ENCODE assay signal across 30 cellular contexts in genomic region chr5:1998716-1999317, GRCh38.
"Had no signal": no experiment of that assay in that cellular context is flagged by ENCODE, and none has a peak within 500 bp of the region (broad histone marks: within the 10 kb centered on the region; RNA-seq: fewer than 3 reads in every experiment).

No MANE protein-coding gene starts in this region.

- ATAC-seq: activated CD4-positive, CD25-positive, alpha-beta regulatory T cell treated with anti-CD3 and anti-CD28 coated beads, Interleukin-2, amount 50 U/mL, for 24 hours; effector memory CD8-positive, alpha-beta T cell; left lobe of liver; stimulated activated effector memory CD8-positive, alpha-beta T cell treated with anti-CD3 and anti-CD28 coated beads, Interleukin-12 subunit alpha, Interleukin-12 subunit beta, amount 100 ng/mL, for 72 hours had no signal

- H3K4me1 Mint-ChIP-seq: activated naive CD8-positive, alpha-beta T cell treated with anti-CD3 and anti-CD28 coated beads for 36 hours; brain; nephron; stimulated activated effector memory CD8-positive, alpha-beta T cell treated with anti-CD3 and anti-CD28 coated beads, Interleukin-12 subunit alpha, Interleukin-12 subunit beta, amount 100 ng/mL, for 72 hours had no signal

- H3K27me3 ChIP-seq: adrenal gland, ascending aorta, upper lobe of left lung had no signal

- H3K27ac ChIP-seq: adrenal gland, ascending aorta, sigmoid colon, upper lobe of left lung, WERI-Rb-1 had no signal

- H3K4me1 ChIP-seq: adrenal gland, ascending aorta, sigmoid colon, upper lobe of left lung had no signal

- DNase-seq: activated CD4-positive, alpha-beta memory T cell treated with anti-CD3 and anti-CD28 coated beads for 36 hours; activated CD4-positive, alpha-beta T cell treated with anti-CD3 and anti-CD28 coated beads for 48 hours; activated CD8-positive, alpha-beta memory T cell treated with anti-CD3 and anti-CD28 coated beads, Interleukin-2, amount 50 U/mL, for 4 hours; activated naive CD4-positive, alpha-beta T cell; activated naive CD8-positive, alpha-beta T cell treated with anti-CD3 and anti-CD28 coated beads for 36 hours; activated T-cell treated with anti-CD3 and anti-CD28 coated beads, Interleukin-2, amount 50 U/mL, for 24 hours; adrenal gland; caudate nucleus; cortex of kidney; effector memory CD8-positive, alpha-beta T cell; foreskin melanocyte; kidney glomerular epithelial cell; retina; sigmoid colon; small intestine; stimulated activated CD4-positive, alpha-beta T cell treated with anti-CD3 and anti-CD28 coated beads, Interleukin-4, amount 100 ng/mL, for 24 hours; SW 1271; T-helper 9 cell; upper lobe of left lung; WERI-Rb-1 had no signal

- H3K36me3 Mint-ChIP-seq: activated CD4-positive, alpha-beta memory T cell treated with anti-CD3 and anti-CD28 coated beads for 36 hours; activated naive CD8-positive, alpha-beta T cell treated with anti-CD3 and anti-CD28 coated beads for 36 hours; brain; stimulated activated effector memory CD8-positive, alpha-beta T cell treated with anti-CD3 and anti-CD28 coated beads, Interleukin-12 subunit alpha, Interleukin-12 subunit beta, amount 100 ng/mL, for 72 hours had no signal

- H3K9me3 ChIP-seq: adrenal gland, ascending aorta, sigmoid colon, upper lobe of left lung had no signal

- H3K27ac Mint-ChIP-seq: activated CD4-positive, alpha-beta memory T cell treated with anti-CD3 and anti-CD28 coated beads for 36 hours; activated naive CD8-positive, alpha-beta T cell treated with anti-CD3 and anti-CD28 coated beads for 36 hours; activated T-cell treated with anti-CD3 and anti-CD28 coated beads, Interleukin-2, amount 50 U/mL, for 24 hours; activated T-helper 2 cell treated with anti-CD3 and anti-CD28 coated beads, Interferon-gamma antibody, Interleukin-2, Interleukin-4, amounts not matched to agents 10 μg/mL and 5 μg/mL and 100 μg/mL, durations not matched to agents 14 hours and 24 hours and 36 hours; brain; effector memory CD8-positive, alpha-beta T cell; nephron; progenitor cell of endocrine pancreas; stimulated activated effector memory CD8-positive, alpha-beta T cell treated with anti-CD3 and anti-CD28 coated beads, Interleukin-12 subunit alpha, Interleukin-12 subunit beta, amount 100 ng/mL, for 72 hours; stimulated activated naive CD8-positive, alpha-beta T cell treated with anti-CD3 and anti-CD28 coated beads, Interleukin-15, Interleukin-2, amounts not matched to agents 100 ng/mL and 50 ng/mL, for 24 hours; T-helper 1 cell treated with Interleukin-12 subunit alpha and Interleukin-12 subunit beta and Interleukin-4 antibody, amounts not matched to agents 30 μg/mL and 1 μg/mL, for 36 hours had no signal

- H3K36me3 ChIP-seq: adrenal gland, ascending aorta, sigmoid colon, upper lobe of left lung, WERI-Rb-1 had no signal

- H3K4me3 ChIP-seq: adrenal gland, ascending aorta, sigmoid colon, upper lobe of left lung had no signal

- H3K4me3 Mint-ChIP-seq: activated CD4-positive, alpha-beta memory T cell treated with anti-CD3 and anti-CD28 coated beads for 36 hours; activated naive CD8-positive, alpha-beta T cell treated with anti-CD3 and anti-CD28 coated beads for 36 hours; activated T-cell treated with anti-CD3 and anti-CD28 coated beads, Interleukin-2, amount 50 U/mL, for 24 hours; brain; effector memory CD8-positive, alpha-beta T cell; nephron; stimulated activated effector memory CD8-positive, alpha-beta T cell treated with anti-CD3 and anti-CD28 coated beads, Interleukin-12 subunit alpha, Interleukin-12 subunit beta, amount 100 ng/mL, for 72 hours; stimulated activated naive CD8-positive, alpha-beta T cell treated with anti-CD3 and anti-CD28 coated beads, Interleukin-15, Interleukin-2, amounts not matched to agents 100 ng/mL and 50 ng/mL, for 24 hours; T-helper 1 cell treated with Interleukin-12 subunit alpha and Interleukin-12 subunit beta and Interleukin-4 antibody, amounts not matched to agents 30 μg/mL and 1 μg/mL, for 36 hours had no signal
